In the genomic region with DNA sequence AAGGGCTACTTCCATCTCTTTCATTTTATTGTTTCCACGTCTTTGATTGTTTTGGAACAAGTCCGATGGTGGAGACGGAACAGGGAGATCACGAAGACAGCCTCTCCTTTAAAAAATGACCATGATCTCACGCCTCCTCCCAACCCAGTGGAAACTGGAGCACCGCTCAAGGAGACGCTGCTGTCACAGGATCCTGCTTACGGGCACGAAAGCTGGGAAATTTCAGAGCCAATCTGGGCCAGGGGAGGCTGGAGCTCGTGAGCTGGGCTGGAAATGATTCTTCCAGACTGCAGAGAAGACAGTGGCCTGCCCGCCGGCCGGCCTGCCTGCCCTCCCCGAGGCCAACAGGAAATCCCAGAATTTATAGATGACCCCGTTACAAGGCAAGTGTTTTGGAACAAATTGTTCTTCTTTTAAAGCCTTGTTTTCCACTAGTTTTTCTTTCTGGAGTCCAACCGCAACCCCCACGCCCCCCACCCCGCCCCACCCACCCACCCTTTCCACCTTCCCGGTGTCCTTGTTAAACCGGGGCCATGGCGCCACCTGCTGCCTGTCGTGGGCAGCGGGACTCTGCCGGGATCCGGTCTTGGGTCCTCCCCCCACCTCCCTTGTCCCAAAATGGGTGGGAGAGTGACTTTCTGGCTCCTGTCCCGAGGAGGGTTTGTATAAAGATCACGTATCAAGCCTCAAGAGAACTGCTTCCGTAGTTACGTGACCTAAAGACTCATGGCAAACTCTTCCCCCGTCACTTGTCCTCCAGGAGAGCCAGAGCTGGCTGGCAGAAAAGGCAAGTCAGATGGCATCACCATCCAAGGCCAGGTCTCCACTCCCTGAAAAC, we compare ENCODE assay signal across 9 cellular contexts. TPM values are rescaled to one million over a fixed set of nuclear protein-coding genes. Genes with fewer than 3 reads are reported as not detected.
DNase-seq lines count a peak whose midpoint lies in the region; ATAC-seq, FAIRE-seq and TF ChIP-seq lines count a peak whose summit lies in the region.
"Had no signal": no experiment of that assay in that cellular context is flagged by ENCODE, and none has a peak within 500 bp of the region (broad histone marks: within the 10 kb centered on the region; RNA-seq: fewer than 3 reads in every experiment).

No MANE protein-coding gene starts in this region.

- POLR2A ChIA-PET in HepG2 (lab: Yijun Ruan, JAX) = no interaction called here

- H3K9me3 Mint-ChIP-seq in activated CD4-positive, alpha-beta T cell treated with anti-CD3 and anti-CD28 coated beads, Interleukin-2, amount 10 ng/mL, durations not matched to agents 24 days and 14 days = peaks cover 7% of the 10 kb centered on the region

- 34% methylated on average over 26 of the region's 30 CpGs for WGBS in HepG2 (ENCODE audit: low lambda C conversion rate)

- FAIRE-seq in HepG2 (lab: Jason Lieb, UNC) = no peak
- FAIRE-seq: endometrium had no signal

- H3K9ac ChIP-seq in HUES6 (ENCODE audit: low read length) (peak overlapping the region; percentile 18), HepG2 (ENCODE audit: insufficient read depth, low read depth, low read length) (no peak overlapping the region)

- TF ChIP-seq POLR2A in HepG2 (IDR thresholded peaks at IDR 0.05; ENCODE audit: insufficient read depth in 1 of 2, low read depth in 2 of 2, low read length in 2 of 2) = no peak

- peak overlapping the region; percentile 64 for H3K4me2 ChIP-seq in HepG2 (ENCODE audit: low read depth, low read length)

- no TSS peak for BruUV-seq in HepG2 (replicated peaks; lab: Mats Ljungman, UMichigan)

- H4K20me1 ChIP-seq in HepG2 (ENCODE audit: insufficient read depth, low read length) = no peaks in the 10 kb centered on the region

- TF ChIP-seq EP300 in HepG2 (IDR thresholded peaks at IDR 0.05; ENCODE audit: low read depth in 2 of 2, low read length in 2 of 2) (no peak), HepG2 (CRISPR knock-in tag; IDR thresholded peaks at IDR 0.05; ENCODE audit: borderline replicate concordance) (no peak)

- peaks cover 26% of the 10 kb centered on the region for H3K4me1 Mint-ChIP-seq in activated CD4-positive, alpha-beta T cell treated with anti-CD3 and anti-CD28 coated beads, Interleukin-2, amount 10 ng/mL, durations not matched to agents 24 days and 14 days

- H3K9me3 ChIP-seq in HUES6 (ENCODE audit: control insufficient read depth, insufficient read depth, low read depth, low read length) (no peaks in the 10 kb centered on the region; the same call in 1 of the 2 replicates), HepG2 (ENCODE audit: low read length) (no peaks in the 10 kb centered on the region)

- TF ChIP-seq RAD21 in HepG2 (CRISPR knock-in tag; IDR thresholded peaks at IDR 0.05) = 0 out of 2 replicates have a peak, but pooled peaks have one; percentile 16

- H3K27ac ChIP-seq in HUES6 (ENCODE audit: low read depth, low read length) = no peak overlapping the region
- H3K27ac ChIP-seq in coronary artery = peak overlapping the region; percentile 47 to 82
- H3K27ac ChIP-seq in HepG2 (ENCODE audit: extremely low read length, insufficient read depth, low read length) = no peak overlapping the region

- H3K36me3 ChIP-seq in HUES6 (ENCODE audit: control insufficient read depth, insufficient read depth, low read length) (no peaks in the 10 kb centered on the region), HepG2 (replicated peaks in 1 of 2; ENCODE audit: control insufficient read depth in 1 of 2, insufficient read depth in 2 of 2, low read length in 2 of 2) (no peaks in the 10 kb centered on the region)

- TF ChIP-seq CTCF in coronary artery (IDR thresholded peaks at IDR 0.05) (peak; percentile 57), HepG2 (CRISPR knock-in tag; IDR thresholded peaks at IDR 0.05) (peak; percentile 70)

- H3K4me3 ChIP-seq in HUES6 (ENCODE audit: low read depth, low read length) = peak overlapping the region; percentile 28; the same call in 1 of the 2 replicates
- H3K4me3 ChIP-seq in coronary artery = peak overlapping the region; percentile 67
- H3K4me3 ChIP-seq in HepG2 (replicated peaks in 1 of 3; ENCODE audit: insufficient read depth in 1 of 3, low read depth in 2 of 3, low read length in 3 of 3) = peak overlapping the region in 1 of 3 experiments; percentile 34; a peak in 1 of 6 replicates

- DNase-seq in DMS53 (lab: John Stamatoyannopoulos, UW) (peak; percentile 87), coronary artery (ENCODE audit: low spot score) (peak; percentile 89), HepG2 (ENCODE audit: low spot score) (peak; percentile 22)
- peak; percentile 86 for DNase-seq in activated CD4-positive, alpha-beta T cell treated with anti-CD3 and anti-CD28 coated beads, Interleukin-2, amount 10 ng/mL, durations not matched to agents 24 days and 14 days
- peak; percentile 72 to 74 for DNase-seq in stimulated activated CD4-positive, alpha-beta T cell treated with anti-CD3 and anti-CD28 coated beads, Interleukin-2, amount 100 ng/mL, for 24 hours

- ATAC-seq in HepG2 = peak; percentile 85
- ATAC-seq in GM21423 (IDR thresholded peaks at IDR 0.05; ENCODE audit: unreplicated experiment) = no peak
- no peak for ATAC-seq in GM21528 (IDR thresholded peaks at IDR 0.05; ENCODE audit: low FRiP score, unreplicated experiment)

- peaks cover 38% of the 10 kb centered on the region for H3K4me1 ChIP-seq in HUES6 (ENCODE audit: control insufficient read depth, insufficient read depth, low read length)
- H3K4me1 ChIP-seq in HepG2 (ENCODE audit: insufficient read depth, low read length) = peaks cover 21% of the 10 kb centered on the region

- H3K4me3 Mint-ChIP-seq in activated CD4-positive, alpha-beta T cell treated with anti-CD3 and anti-CD28 coated beads, Interleukin-2, amount 10 ng/mL, durations not matched to agents 24 days and 14 days = no peak overlapping the region

- no peaks in the 10 kb centered on the region for H3K79me2 ChIP-seq in HepG2 (ENCODE audit: insufficient read depth, low read length)

- peaks cover 2% of the 10 kb centered on the region for H3K36me3 Mint-ChIP-seq in activated CD4-positive, alpha-beta T cell treated with anti-CD3 and anti-CD28 coated beads, Interleukin-2, amount 10 ng/mL, durations not matched to agents 24 days and 14 days (ENCODE audit: low read depth)

- CTCF ChIA-PET in HepG2 (lab: Yijun Ruan, JAX; ENCODE audit: low intra/inter-chr PET ratio, low total read pairs) = no interaction called here

- intact Hi-C loops in activated CD4-positive, alpha-beta T cell treated with anti-CD3 and anti-CD28 coated beads, Interleukin-2, amount 10 ng/mL, durations not matched to agents 24 days and 14 days (cut with micrococcal nuclease) = loop anchor here (5.0 to 10.0 kb wide), 3 partner anchors 325 to 602 kb away; a partner anchor contains a TSS
- intact Hi-C loops in HepG2 (cut with micrococcal nuclease; ENCODE audit: unreplicated experiment) = no loop called here

- H2AFZ ChIP-seq in HepG2 (ENCODE audit: low read length) = no peak overlapping the region

- no peak overlapping the region for H3K27ac Mint-ChIP-seq in activated CD4-positive, alpha-beta T cell treated with anti-CD3 and anti-CD28 coated beads, Interleukin-2, amount 10 ng/mL, durations not matched to agents 24 days and 14 days

- no peaks in the 10 kb centered on the region for H3K27me3 ChIP-seq in HUES6 (ENCODE audit: control insufficient read depth, insufficient read depth, low read length)
- H3K27me3 ChIP-seq in HepG2 (ENCODE audit: control insufficient read depth in 1 of 2, insufficient read depth in 2 of 2, low read length in 2 of 2) = peaks cover 0 to 5% of the 10 kb centered on the region in 2 experiments; a peak in 1 of 5 replicates

- H3K27me3 Mint-ChIP-seq in activated CD4-positive, alpha-beta T cell treated with anti-CD3 and anti-CD28 coated beads, Interleukin-2, amount 10 ng/mL, durations not matched to agents 24 days and 14 days = no peaks in the 10 kb centered on the region

- in situ Hi-C loops in HepG2 (cut with HindIII; ENCODE audit: extremely low pct_ligation_motif_present, low pct_unique_long_range_greater_than_20kb) = loop anchor here (5.0 to 10.0 kb wide), 2 partner anchors 322 to 605 kb away; a partner anchor contains a TSS

TF ChIP-seq in HepG2, 621 proteins besides CTCF, POLR2A, EP300 and RAD21 (continues in another document):
- TF ChIP-seq, protein P1, sequence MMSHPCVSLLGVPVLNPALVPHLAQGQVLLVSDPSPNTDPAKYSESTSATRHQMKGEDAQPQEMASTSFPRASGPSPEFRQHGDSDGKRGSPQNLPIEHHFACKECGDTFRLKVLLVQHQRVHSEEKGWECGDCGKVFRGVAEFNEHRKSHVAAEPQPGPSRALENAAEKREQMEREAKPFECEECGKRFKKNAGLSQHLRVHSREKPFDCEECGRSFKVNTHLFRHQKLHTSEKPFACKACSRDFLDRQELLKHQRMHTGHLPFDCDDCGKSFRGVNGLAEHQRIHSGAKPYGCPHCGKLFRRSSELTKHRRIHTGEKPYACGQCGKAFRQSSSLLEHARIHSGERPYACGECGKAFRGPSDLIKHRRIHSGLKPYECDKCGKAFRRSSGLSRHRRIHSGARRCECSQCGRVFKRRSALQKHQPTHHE (CRISPR knock-in tag; IDR thresholded peaks at IDR 0.05; ENCODE audit: borderline replicate concordance) = no peak

RNA-seq across cellular contexts. Expression of a gene that starts 40.3 kb away (rescaled TPM):
- total RNA-seq in activated CD4-positive, alpha-beta T cell treated with anti-CD3 and anti-CD28 coated beads, Interleukin-2, amount 10 ng/mL, durations not matched to agents 24 days and 14 days = 0.68 TPM in 1 of 2 replicates, not detected in the other
- 0.60 and 0.70 TPM in 2 replicates for total RNA-seq in HepG2 (2016; rRNA removed; fragmentation: Illumina TruSeq; extraction: Trizol)
- 0.62 TPM in 1 of 2 replicates, not detected in the other for total RNA-seq in HepG2 (2016; cell fraction: cytosol; rRNA removed; fragmentation: Illumina TruSeq; extraction: Trizol; ENCODE audit: low read depth)
- 0.84 and 0.98 TPM in 2 replicates for total RNA-seq in HepG2 (2016; cell fraction: insoluble cytoplasmic fraction; rRNA removed; fragmentation: Illumina TruSeq; extraction: Trizol)
- not detected in 2 replicates for total RNA-seq in HepG2 (2016; cell fraction: membrane; rRNA removed; fragmentation: Illumina TruSeq; extraction: Trizol)
- total RNA-seq in HepG2 (2016; cell fraction: nucleus; rRNA removed; fragmentation: Illumina TruSeq; extraction: Trizol) = 0.81 TPM in 1 of 2 replicates, not detected in the other
- polyA plus RNA-seq in HepG2 (2011; rRNA removed) = 2.1 and 2.2 TPM in 2 replicates
- polyA plus RNA-seq in HepG2 (2011; cell fraction: cytosol; rRNA removed) = 0.27 and 1.1 TPM in 2 replicates
- polyA plus RNA-seq in HepG2 (2011; cell fraction: nucleus; rRNA removed) = 0.38 TPM in 1 of 2 replicates, not detected in the other
- polyA plus RNA-seq in HepG2 (2012) = 6.8 and 8.0 TPM in 2 replicates
- polyA plus RNA-seq in HepG2 (2016; cell fraction: cytosol; fragmentation: Illumina TruSeq; extraction: Trizol; ENCODE audit: low read depth) = 0.40 and 1.3 TPM in 2 replicates
- 2.8 and 3.3 TPM in 2 replicates for polyA plus RNA-seq in HepG2 (2016; cell fraction: insoluble cytoplasmic fraction; fragmentation: Illumina TruSeq; extraction: Trizol; ENCODE audit: low read depth)
- polyA plus RNA-seq in HepG2 (2016; cell fraction: membrane; fragmentation: Illumina TruSeq; extraction: Trizol; ENCODE audit: low read depth) = 0.83 and 1.4 TPM in 2 replicates
- 1.6 and 1.9 TPM in 2 replicates for polyA plus RNA-seq in HepG2 (2016; cell fraction: nucleus; fragmentation: Illumina TruSeq; extraction: Trizol; ENCODE audit: insufficient read depth, low read depth)
- 0.46 and 0.84 TPM in 2 replicates for polyA minus RNA-seq in HepG2 (2011; rRNA and poly(A)+ RNA removed; ENCODE audit: low replicate concordance)
- polyA minus RNA-seq in HepG2 (2011; cell fraction: cytosol; rRNA and poly(A)+ RNA removed) = not detected in 2 replicates
- polyA minus RNA-seq in HepG2 (2011; cell fraction: nucleus; rRNA and poly(A)+ RNA removed) = not detected in 2 replicates

Comparison
In these comparisons a context has a peak if more than half of its experiments do, and no peak if none do; other contexts are left out.
1. DNase-seq: peak in every context shown above with its lines; median percentile 89 in coronary artery; 87 in DMS53; 86 in activated CD4-positive, alpha-beta T cell treated with anti-CD3 and anti-CD28 coated beads, Interleukin-2, amount 10 ng/mL, durations not matched to agents 24 days and 14 days; 73 in stimulated activated CD4-positive, alpha-beta T cell treated with anti-CD3 and anti-CD28 coated beads, Interleukin-2, amount 100 ng/mL, for 24 hours; 22 in HepG2.
2. H3K27ac ChIP-seq: peak in coronary artery (2 of 2); none in HUES6 (single experiment) and HepG2 (single experiment).